Comparison of ENCODE assay signal across 16 cellular contexts in genomic region chr7:122014697-122015096, GRCh38.
DNase-seq lines count a peak whose midpoint lies in the region; ATAC-seq and TF ChIP-seq lines count a peak whose summit lies in the region.
"Had no signal": no experiment of that assay in that cellular context is flagged by ENCODE, and none has a peak within 500 bp of the region (broad histone marks: within the 10 kb centered on the region; RNA-seq: fewer than 3 reads in every experiment).

No MANE protein-coding gene starts in this region.

- POLR2A ChIA-PET in OCI-LY7 (lab: Charles Lee) = no interaction called here

- H3K27ac Mint-ChIP-seq in osteocyte (ENCODE audit: unreplicated experiment) = no peak overlapping the region
- H3K27ac Mint-ChIP-seq: CD4-positive, CD25-positive, alpha-beta regulatory T cell; naive thymus-derived CD4-positive, alpha-beta T cell; T-helper 2 cell treated with Interferon-gamma antibody and Interleukin-4, amounts not matched to agents 5 μg/mL and 100 μg/mL, for 36 hours had no signal

- no peaks in the 10 kb centered on the region for H4K20me1 ChIP-seq in OCI-LY7 (ENCODE audit: insufficient read depth, low read length)
- no peaks in the 10 kb centered on the region for H4K20me1 ChIP-seq in Karpas-422 (ENCODE audit: insufficient read depth, low read depth, low read length)

- no peak overlapping the region for H3K4me3 ChIP-seq in OCI-LY7 (ENCODE audit: low read depth, low read length, poor library complexity, severe bottlenecking)
- no peak overlapping the region for H3K4me3 ChIP-seq in Karpas-422 (ENCODE audit: low read length)
- H3K4me3 ChIP-seq: gastrocnemius medialis, lower lobe of right lung, suprapubic skin had no signal

- no peak overlapping the region for H2AFZ ChIP-seq in OCI-LY7 (ENCODE audit: low read length)
- H2AFZ ChIP-seq in Karpas-422 (ENCODE audit: low read length) = no peak overlapping the region

- no peaks in the 10 kb centered on the region for H3K27me3 ChIP-seq in Karpas-422 (ENCODE audit: low read length)
- H3K27me3 ChIP-seq: gastrocnemius medialis, suprapubic skin had no signal

- H3K9ac ChIP-seq in Karpas-422 (ENCODE audit: low read length) = no peak overlapping the region

- no peak for ATAC-seq in GM19455 (IDR thresholded peaks at IDR 0.05; ENCODE audit: unreplicated experiment)
- ATAC-seq: gastrocnemius medialis; lower lobe of right lung; naive thymus-derived CD4-positive, alpha-beta T cell had no signal

- TF ChIP-seq CTCF in OCI-LY7 (conservative IDR thresholded peaks at IDR 0.05; ENCODE audit: low read length) (0 out of 2 replicates have a peak, but pooled peaks have one; percentile 34), osteocyte (IDR thresholded peaks at IDR 0.05) (peak; percentile 37)

- H3K79me2 ChIP-seq in OCI-LY7 (ENCODE audit: insufficient read depth, low read depth, low read length) = no peaks in the 10 kb centered on the region
- H3K79me2 ChIP-seq in Karpas-422 (ENCODE audit: low read length) = no peaks in the 10 kb centered on the region

- intact Hi-C loops in OCI-LY7 (cut with micrococcal nuclease; ENCODE audit: unreplicated experiment) = no loop called here

- H3K9me2 ChIP-seq in OCI-LY7 (ENCODE audit: insufficient read depth, low read length) = no peaks in the 10 kb centered on the region
- H3K9me2 ChIP-seq in Karpas-422 (replicated peaks; ENCODE audit: insufficient read depth, low read length) = no peaks in the 10 kb centered on the region

- H3K4me1 ChIP-seq in OCI-LY7 (ENCODE audit: insufficient read depth, low read length, poor library complexity, severe bottlenecking) (no peaks in the 10 kb centered on the region), Karpas-422 (ENCODE audit: low read length) (no peaks in the 10 kb centered on the region)
- H3K4me1 ChIP-seq: gastrocnemius medialis, lower lobe of right lung, suprapubic skin had no signal

- H3K9me3 ChIP-seq in OCI-LY7 (ENCODE audit: low read length) (no peaks in the 10 kb centered on the region), Karpas-422 (ENCODE audit: low read length) (no peaks in the 10 kb centered on the region)
- H3K9me3 ChIP-seq: gastrocnemius medialis, lower lobe of right lung, suprapubic skin had no signal

- BruUV-seq in OCI-LY7 (replicated peaks; lab: Mats Ljungman, UMichigan) = no TSS peak

- H3K4me3 Mint-ChIP-seq in osteocyte (ENCODE audit: unreplicated experiment) = no peak overlapping the region
- H3K4me3 Mint-ChIP-seq: CD4-positive, CD25-positive, alpha-beta regulatory T cell; naive thymus-derived CD4-positive, alpha-beta T cell; T-helper 2 cell treated with Interferon-gamma antibody and Interleukin-4, amounts not matched to agents 5 μg/mL and 100 μg/mL, for 36 hours had no signal

- no peaks in the 10 kb centered on the region for H3K36me3 ChIP-seq in OCI-LY7 (ENCODE audit: insufficient read depth, low read length)
- H3K36me3 ChIP-seq in Karpas-422 (ENCODE audit: insufficient read depth, low read length) = no peaks in the 10 kb centered on the region
- H3K36me3 ChIP-seq: gastrocnemius medialis, lower lobe of right lung had no signal

- DNase-seq in ELR (ENCODE audit: low read depth) (peak; percentile 37), OCI-LY7 (ENCODE audit: low spot score) (no peak), dermis blood vessel endothelial cell (peak; percentile 15), osteocyte (ENCODE audit: extremely low spot score, unreplicated experiment) (no peak), NCI-H446 treated with DMSO at 0.1 percent for 48 hours (lab: John Stamatoyannopoulos, UW) (no peak), Karpas-422 (no peak)
- DNase-seq: activated CD4-positive, alpha-beta T cell treated with anti-CD3 and anti-CD28 coated beads for 48 hours; activated naive CD4-positive, alpha-beta T cell treated with anti-CD3 and anti-CD28 coated beads, Interleukin-2, amount 50 U/mL, for 16 hours; CD4-positive, CD25-positive, alpha-beta regulatory T cell; effector memory CD4-positive, alpha-beta T cell; gastrocnemius medialis; lower lobe of right lung; naive thymus-derived CD4-positive, alpha-beta T cell had no signal

- CTCF ChIA-PET in OCI-LY7 (lab: Charles Lee; ENCODE audit: unreplicated experiment) = no interaction called here

- H3K27me3 Mint-ChIP-seq in osteocyte (ENCODE audit: unreplicated experiment) = peaks cover 13% of the 10 kb centered on the region
- H3K27me3 Mint-ChIP-seq: CD4-positive, CD25-positive, alpha-beta regulatory T cell; naive thymus-derived CD4-positive, alpha-beta T cell had no signal

- H3K36me3 Mint-ChIP-seq in osteocyte (ENCODE audit: unreplicated experiment) = no peaks in the 10 kb centered on the region
- H3K36me3 Mint-ChIP-seq: CD4-positive, CD25-positive, alpha-beta regulatory T cell; naive thymus-derived CD4-positive, alpha-beta T cell had no signal

- no peaks in the 10 kb centered on the region for H3K4me1 Mint-ChIP-seq in osteocyte (ENCODE audit: unreplicated experiment)
- H3K4me1 Mint-ChIP-seq: CD4-positive, CD25-positive, alpha-beta regulatory T cell; naive thymus-derived CD4-positive, alpha-beta T cell had no signal

- no peak overlapping the region for H3K27ac ChIP-seq in OCI-LY7 (ENCODE audit: low read depth, low read length, poor library complexity, severe bottlenecking)
- H3K27ac ChIP-seq in Karpas-422 (ENCODE audit: low read length) = no peak overlapping the region
- H3K27ac ChIP-seq: gastrocnemius medialis, lower lobe of right lung, suprapubic skin had no signal

- H3K9me3 Mint-ChIP-seq in osteocyte (ENCODE audit: unreplicated experiment) = no peaks in the 10 kb centered on the region
- H3K9me3 Mint-ChIP-seq: T-helper 2 cell treated with Interferon-gamma antibody and Interleukin-4, amounts not matched to agents 5 μg/mL and 100 μg/mL, for 36 hours had no signal

- H3K4me2 ChIP-seq in OCI-LY7 (ENCODE audit: low read length) (no peak overlapping the region), Karpas-422 (ENCODE audit: low read depth, low read length, poor library complexity, severe bottlenecking) (no peak overlapping the region)

Comparison
In these comparisons a context has a peak if more than half of its experiments do, and no peak if none do; other contexts are left out.
1. DNase-seq: peak in ELR (single experiment) and dermis blood vessel endothelial cell (single experiment); none in OCI-LY7 (single experiment), osteocyte (single experiment), NCI-H446 treated with DMSO at 0.1 percent for 48 hours (single experiment) and Karpas-422 (single experiment).